In genomic region chrX:119272882-119273806, GRCh38 we compare ENCODE assay signal across 8 cellular contexts. TPM values are rescaled to one million over a fixed set of nuclear protein-coding genes. Genes with fewer than 3 reads are reported as not detected.
DNase-seq lines count a peak whose midpoint lies in the region; ATAC-seq and TF ChIP-seq lines count a peak whose summit lies in the region.

No MANE protein-coding gene starts in this region.

- POLR2A ChIA-PET in WTC11 (lab: Charles Lee) = interaction anchor here (1.0 kb wide), 1 partner anchor 38 kb away, joined by 3 read pairs; no protein-coding TSS in a partner anchor

- H3K36me3 ChIP-seq in brain microvascular endothelial cell (replicated peaks) = no peaks in the 10 kb centered on the region

- no peaks in the 10 kb centered on the region for H3K27me3 ChIP-seq in brain microvascular endothelial cell (replicated peaks)

- H3K4me3 Mint-ChIP-seq in Calu3 (ENCODE audit: low read depth, unreplicated experiment) (no peak overlapping the region), WTC11 (peak overlapping the region; percentile 67)

- peak overlapping the region; percentile 29 for H3K4me3 ChIP-seq in brain microvascular endothelial cell (ENCODE audit: low read depth, low read length)

- CTCF ChIA-PET in Calu3 (lab: Charles Lee) = no interaction called here
- CTCF ChIA-PET in WTC11 (lab: Charles Lee) = interaction anchor here (0.6 to 1.8 kb wide), 15 partner anchors 8 to 457 kb away, joined by 3 to 6 read pairs (median 3); no protein-coding TSS in a partner anchor

- peak; percentile 98 for ATAC-seq in WTC11
- no peak for ATAC-seq in HG03378 (IDR thresholded peaks at IDR 0.05; ENCODE audit: unreplicated experiment)
- ATAC-seq in HG02610 (IDR thresholded peaks at IDR 0.05; ENCODE audit: unreplicated experiment) = no peak

- intact Hi-C loops in Calu3 (cut with micrococcal nuclease; ENCODE audit: unreplicated experiment) = no loop called here

- no peaks in the 10 kb centered on the region for H3K9me3 Mint-ChIP-seq in Calu3 (ENCODE audit: low read depth, unreplicated experiment)
- H3K9me3 Mint-ChIP-seq in WTC11 = no peaks in the 10 kb centered on the region

- BruUV-seq in Calu3 (replicated peaks; lab: Mats Ljungman, UMichigan) = no TSS peak

- no peaks in the 10 kb centered on the region for H3K4me1 Mint-ChIP-seq in Calu3 (ENCODE audit: low read depth, unreplicated experiment)
- H3K4me1 Mint-ChIP-seq in WTC11 = no peaks in the 10 kb centered on the region

- H3K27me3 Mint-ChIP-seq in Calu3 (ENCODE audit: unreplicated experiment) = peaks cover 31% of the 10 kb centered on the region
- peaks cover 45% of the 10 kb centered on the region for H3K27me3 Mint-ChIP-seq in WTC11 (ENCODE audit: low read depth)

- H3K36me3 Mint-ChIP-seq in Calu3 (ENCODE audit: insufficient read depth, unreplicated experiment) (no peaks in the 10 kb centered on the region), WTC11 (no peaks in the 10 kb centered on the region)

- DNase-seq in Calu3 = peak; percentile 2
- DNase-seq in WTC11 (ENCODE audit: low spot score) = peak; percentile 83
- peak; percentile 37 for DNase-seq in brain microvascular endothelial cell
- peak; percentile 11 for DNase-seq in kidney glomerular epithelial cell (lab: John Stamatoyannopoulos, UW)
- peak; percentile 8 to 23 for DNase-seq in stimulated activated CD8-positive, alpha-beta memory T cell treated with anti-CD3 and anti-CD28 coated beads, Interleukin-7, amount 100 ng/mL, for 4 hours (ENCODE audit: low read depth in 2 of 2)
- no peak for DNase-seq in NCI-H1417 treated with DMSO at 0.1 percent for 48 hours (lab: John Stamatoyannopoulos, UW)

- H3K27ac Mint-ChIP-seq in Calu3 (ENCODE audit: unreplicated experiment) (no peak overlapping the region), WTC11 (no peak overlapping the region)

- H3K27ac ChIP-seq in brain microvascular endothelial cell = no peak overlapping the region

- no peak for TF ChIP-seq CTCF in Calu3 (IDR thresholded peaks at IDR 0.05; ENCODE audit: unreplicated experiment)
- no peak for TF ChIP-seq CTCF in WTC11 (IDR thresholded peaks at IDR 0.05)
- peak; percentile 56 for TF ChIP-seq CTCF in brain microvascular endothelial cell (IDR thresholded peaks at IDR 0.05; ENCODE audit: low read depth, low read length, missing control alignments)

- in situ Hi-C loops in brain microvascular endothelial cell (cut with HindIII; ENCODE audit: low pct_ligation_motif_present, low sequenced_read_pairs) = no loop called here

TF ChIP-seq in WTC11, 78 proteins besides CTCF, POLR2A, EP300 and RAD21 (continues in another document):
- TF ChIP-seq NR2C2 (CRISPR knock-in tag; IDR thresholded peaks at IDR 0.05) (peak; percentile 23; the same call in 1 of the 2 replicates), STAT6 (CRISPR knock-in tag; conservative IDR thresholded peaks at IDR 0.05; ENCODE audit: low read depth) (no peak), E2F1 (CRISPR knock-in tag; IDR thresholded peaks at IDR 0.05) (peak; percentile 70; the same call in 1 of the 2 replicates), SP1 (CRISPR knock-in tag; conservative IDR thresholded peaks at IDR 0.05) (no peak), NR1H2 (CRISPR knock-in tag; IDR thresholded peaks at IDR 0.05) (no peak), E2F5 (CRISPR knock-in tag; IDR thresholded peaks at IDR 0.05) (peak; percentile 41; the same call in 1 of the 2 replicates), HMGXB4 (CRISPR knock-in tag; IDR thresholded peaks at IDR 0.05) (0 out of 2 replicates have a peak, but pooled peaks have one; percentile 27), MXD4 (CRISPR knock-in tag; IDR thresholded peaks at IDR 0.05; ENCODE audit: borderline replicate concordance) (no peak), MYBL2 (CRISPR knock-in tag; IDR thresholded peaks at IDR 0.05) (peak; percentile 71; the same call in 1 of the 2 replicates), ZNF121 (CRISPR knock-in tag; IDR thresholded peaks at IDR 0.05) (no peak), AR (CRISPR knock-in tag; IDR thresholded peaks at IDR 0.05) (no peak), MAX (CRISPR knock-in tag; IDR thresholded peaks at IDR 0.05) (peak; percentile 75)

RNA-seq across cellular contexts. Expression of gene PGRMC1, which starts 37.1 kb away (rescaled TPM):
- total RNA-seq in Calu3 (2022) = 121 and 126 TPM in 2 replicates
- 177 to 196 TPM (median 193 TPM) in 3 replicates for total RNA-seq in WTC11 (2021)
